ENCODE assay signal across 9 cellular contexts in genomic region chr5:138541511-138541910, GRCh38. TPM values are rescaled to one million over a fixed set of nuclear protein-coding genes. Genes with fewer than 3 reads are reported as not detected.
A peak's percentile ranks its signal among the peaks of the same experiment; 100 is the strongest.
DNase-seq lines count a peak whose midpoint lies in the region; ATAC-seq, FAIRE-seq and TF ChIP-seq lines count a peak whose summit lies in the region.
"Had no signal": no experiment of that assay in that cellular context is flagged by ENCODE, and none has a peak within 500 bp of the region (broad histone marks: within the 10 kb centered on the region; RNA-seq: fewer than 3 reads in every experiment).

No MANE protein-coding gene starts in this region.

- H2AFZ ChIP-seq in smooth muscle cell (ENCODE audit: low read depth): no peak overlapping the region

- no peak for ATAC-seq in activated CD8-positive, alpha-beta T cell treated with anti-CD3 and anti-CD28 coated beads for 36 hours
- ATAC-seq in right cardiac atrium: no peak
- no peak for ATAC-seq in HG03196 (IDR thresholded peaks at IDR 0.05; ENCODE audit: unreplicated experiment)

- H3K4me1 ChIP-seq in HEK293 (ENCODE audit: control insufficient read depth, insufficient read depth, low read length): peaks cover 11% of the 10 kb centered on the region
- H3K4me1 ChIP-seq in right cardiac atrium (ENCODE audit: control insufficient read depth, insufficient read depth, low read length): peaks cover 3% of the 10 kb centered on the region
- peaks cover 28% of the 10 kb centered on the region for H3K4me1 ChIP-seq in smooth muscle cell (ENCODE audit: low read depth)

- CTCF ChIA-PET in HEK293 (lab: Yijun Ruan, JAX): interaction anchor here (2.9 kb wide), 1 partner anchor 92 kb away, joined by 10 read pairs; no protein-coding TSS in a partner anchor
- CTCF ChIA-PET in activated CD8-positive, alpha-beta T cell treated with anti-CD3 and anti-CD28 coated beads for 36 hours (lab: Charles Lee): interaction anchor here (2.9 kb wide), 1 partner anchor 92 kb away, joined by 11 read pairs; no protein-coding TSS in a partner anchor

- H3K9ac ChIP-seq in smooth muscle cell (ENCODE audit: low read depth): peak overlapping the region; percentile 99

- no peak overlapping the region for H3K27ac ChIP-seq in HEK293 (ENCODE audit: extremely low read depth, low read depth, low read length)
- no peak overlapping the region for H3K27ac ChIP-seq in right cardiac atrium (ENCODE audit: low read length)
- peak overlapping the region; percentile 98 for H3K27ac ChIP-seq in smooth muscle cell (ENCODE audit: low read depth)

- POLR2A ChIA-PET in HEK293 (lab: Yijun Ruan, JAX): interaction anchor here (1.1 to 2.6 kb wide), 3 partner anchors 11 to 363 kb away, joined by 3 to 30 read pairs (median 10); partner anchors contain the start of gene KIF20A
- POLR2A ChIA-PET in activated CD8-positive, alpha-beta T cell treated with anti-CD3 and anti-CD28 coated beads for 36 hours (lab: Charles Lee): interaction anchor here (0.7 to 4.3 kb wide), 8 partner anchors 10 to 204 kb away, joined by 3 to 65 read pairs (median 28); partner anchors contain the start of genes EGR1 and HSPA9

- H3K27me3 ChIP-seq in right cardiac atrium (ENCODE audit: control insufficient read depth, insufficient read depth) (no peaks in the 10 kb centered on the region), smooth muscle cell (ENCODE audit: low read depth) (no peaks in the 10 kb centered on the region)

- H3K79me2 ChIP-seq in smooth muscle cell (ENCODE audit: low read depth): peaks cover 93% of the 10 kb centered on the region

- no peak for FAIRE-seq in D721Med (lab: Jason Lieb, UNC)

- peak overlapping the region; percentile 100 for H3K27ac Mint-ChIP-seq in activated CD8-positive, alpha-beta T cell treated with anti-CD3 and anti-CD28 coated beads for 36 hours

- WGBS in right cardiac atrium: 6% methylated on average over 2 of the region's 2 CpGs
- whole genome bisulfite sequencing in smooth muscle cell (ENCODE audit: low lambda C conversion rate): 52% methylated on average over 2 of the region's 2 CpGs

- H3K36me3 Mint-ChIP-seq in activated CD8-positive, alpha-beta T cell treated with anti-CD3 and anti-CD28 coated beads for 36 hours (ENCODE audit: low read depth): peaks cover 63% of the 10 kb centered on the region

- no peak for TF ChIP-seq CTCF in HEK293 (tag by site-specific recombination; IDR thresholded peaks at IDR 0.05)
- no peak for TF ChIP-seq CTCF in activated CD8-positive, alpha-beta T cell treated with anti-CD3 and anti-CD28 coated beads for 36 hours (IDR thresholded peaks at IDR 0.05)
- TF ChIP-seq CTCF in smooth muscle cell (IDR thresholded peaks at IDR 0.05; ENCODE audit: borderline replicate concordance, insufficient read depth, poor library complexity, severe bottlenecking): no peak
- no peak for TF ChIP-seq CTCF in D721Med (IDR thresholded peaks at IDR 0.05; ENCODE audit: insufficient read depth, missing control alignments)

- peaks cover 5% of the 10 kb centered on the region for H3F3A ChIP-seq in smooth muscle cell (ENCODE audit: low read depth)

- no peaks in the 10 kb centered on the region for H3K9me3 Mint-ChIP-seq in activated CD8-positive, alpha-beta T cell treated with anti-CD3 and anti-CD28 coated beads for 36 hours

- H3K36me3 ChIP-seq in HEK293 (ENCODE audit: control insufficient read depth in 2 of 2, insufficient read depth in 1 of 2, low read length in 2 of 2) (peaks cover 0 to 42% of the 10 kb centered on the region in 2 experiments; a peak in 2 of 3 replicates), smooth muscle cell (ENCODE audit: low read depth) (no peaks in the 10 kb centered on the region)

- no peaks in the 10 kb centered on the region for H3K9me3 ChIP-seq in HEK293 (ENCODE audit: control insufficient read depth, insufficient read depth, low read depth, low read length)
- H3K9me3 ChIP-seq in right cardiac atrium (ENCODE audit: control insufficient read depth, low read length): no peaks in the 10 kb centered on the region
- no peaks in the 10 kb centered on the region for H3K9me3 ChIP-seq in smooth muscle cell (replicated peaks; ENCODE audit: low read depth)

- intact Hi-C loops in activated CD8-positive, alpha-beta T cell treated with anti-CD3 and anti-CD28 coated beads for 36 hours (cut with micrococcal nuclease): no loop called here
- intact Hi-C loops in right cardiac atrium (cut with DNase I) (loop anchor here in 1 of 4 donors (10.0 kb wide), 1 partner anchor 77 kb away; the partner anchor contains the start of gene EGR1), head of caudate nucleus (cut with DNase I) (loop anchor here (10.0 kb wide), 1 partner anchor 187 kb away; the partner anchor contains the start of gene KDM3B)

- H3K4me1 Mint-ChIP-seq in activated CD8-positive, alpha-beta T cell treated with anti-CD3 and anti-CD28 coated beads for 36 hours (ENCODE audit: low read depth): peaks cover 66% of the 10 kb centered on the region

- H3K4me3 Mint-ChIP-seq in activated CD8-positive, alpha-beta T cell treated with anti-CD3 and anti-CD28 coated beads for 36 hours: peak overlapping the region; percentile 99

- H4K20me1 ChIP-seq in smooth muscle cell (ENCODE audit: low read depth): peaks cover 57% of the 10 kb centered on the region

- no peaks in the 10 kb centered on the region for H3K27me3 Mint-ChIP-seq in activated CD8-positive, alpha-beta T cell treated with anti-CD3 and anti-CD28 coated beads for 36 hours

- H3K4me2 ChIP-seq in smooth muscle cell: peak overlapping the region; percentile 91

- no peak for DNase-seq in activated CD8-positive, alpha-beta T cell treated with anti-CD3 and anti-CD28 coated beads for 36 hours
- no peak for DNase-seq in right cardiac atrium
- no peak for DNase-seq in smooth muscle cell (lab: John Stamatoyannopoulos, UW; ENCODE audit: unreplicated experiment)
- DNase-seq in D721Med (ENCODE audit: insufficient read length, low spot score): no peak
- no peak for DNase-seq in NCI-H774 (lab: John Stamatoyannopoulos, UW)
- no peak for DNase-seq in head of caudate nucleus
- DNase-seq: occipital lobe had no signal

- peak overlapping the region; percentile 100 for H3K4me3 ChIP-seq in HEK293 (ENCODE audit: low read depth, low read length)
- H3K4me3 ChIP-seq in right cardiac atrium (ENCODE audit: low read length): peak overlapping the region; percentile 97
- peak overlapping the region; percentile 90 for H3K4me3 ChIP-seq in smooth muscle cell

TF ChIP-seq in HEK293, 187 proteins besides CTCF, POLR2A, EP300 and RAD21 (continues in another document):
- TF ChIP-seq GLIS1 (tag by site-specific recombination; IDR thresholded peaks at IDR 0.05) (no peak), ZNF398 (tag by site-specific recombination; IDR thresholded peaks at IDR 0.05) (no peak), ZNF138 (tag by site-specific recombination; IDR thresholded peaks at IDR 0.05; ENCODE audit: borderline replicate concordance) (no peak), ZNF785 (tag by site-specific recombination; IDR thresholded peaks at IDR 0.05) (no peak), ZNF654 (tag by site-specific recombination; IDR thresholded peaks at IDR 0.05; ENCODE audit: low read depth) (no peak), ZNF548 (tag by site-specific recombination; IDR thresholded peaks at IDR 0.05) (no peak)

RNA-seq across cellular contexts. Expression of gene ETF1, which starts 1.5 kb away (rescaled TPM):
- total RNA-seq in activated CD8-positive, alpha-beta T cell treated with anti-CD3 and anti-CD28 coated beads for 36 hours: 100 to 1,000 TPM; 154 to 161 TPM
- 100 to 1,000 TPM in 1 of 4 donors, 10 to 100 TPM in 3; 77.6 to 114 (median 78.6) TPM for total RNA-seq in right cardiac atrium
- polyA plus RNA-seq in right cardiac atrium: 35.2 TPM
- 98.0 and 100 TPM in 2 replicates for total RNA-seq in smooth muscle cell
- 44.0 and 48.7 TPM in 2 replicates for polyA plus RNA-seq in smooth muscle cell

RNA-seq across cellular contexts. Expression of gene HSPA9, which starts 33.7 kb away (rescaled TPM):
- total RNA-seq in activated CD8-positive, alpha-beta T cell treated with anti-CD3 and anti-CD28 coated beads for 36 hours: 100 to 1,000 TPM; 426 to 442 TPM
- total RNA-seq in right cardiac atrium: 100 to 1,000 TPM; 198 to 242 (median 239) TPM
- 170 TPM for polyA plus RNA-seq in right cardiac atrium
- 263 and 317 TPM in 2 replicates for total RNA-seq in smooth muscle cell
- polyA plus RNA-seq in smooth muscle cell: 136 and 157 TPM in 2 replicates
